In genomic region chr3:53259427-53260259, GRCh38 we compare ENCODE assay signal across 1 cellular context.
TF ChIP-seq lines count a peak whose summit lies in the region.

No MANE protein-coding gene starts in this region.

TF ChIP-seq in HepG2, 621 proteins besides CTCF, POLR2A, EP300 and RAD21 (continued from another document and continues in another):
- TF ChIP-seq UBTF (CRISPR knock-in tag; IDR thresholded peaks at IDR 0.05) (peak; percentile 12; the same call in 1 of the 2 replicates), ATF7-NPFF (CRISPR knock-in tag; IDR thresholded peaks at IDR 0.05; ENCODE audit: low read depth) (no peak), ZNF343 (CRISPR knock-in tag; IDR thresholded peaks at IDR 0.05) (0 out of 2 replicates have a peak, but pooled peaks have one; percentile 31), SMAD9 (CRISPR knock-in tag; IDR thresholded peaks at IDR 0.05) (no peak), ZNF724P (CRISPR knock-in tag; IDR thresholded peaks at IDR 0.05; ENCODE audit: borderline replicate concordance) (no peak), E2F2 (CRISPR knock-in tag; IDR thresholded peaks at IDR 0.05; ENCODE audit: borderline replicate concordance) (no peak), TARDBP (CRISPR knock-in tag; IDR thresholded peaks at IDR 0.05) (no peak), ZNF431 (CRISPR knock-in tag; IDR thresholded peaks at IDR 0.05; ENCODE audit: borderline replicate concordance, low read depth) (no peak), XRCC5 (optimal IDR thresholded peaks at IDR 0.05; ENCODE audit: low read length) (peak; percentile 37), POLR2G (IDR thresholded peaks at IDR 0.05; ENCODE audit: low read depth, low read length) (0 out of 2 replicates have a peak, but pooled peaks have one; percentile 40), FUBP1 (CRISPR knock-in tag; IDR thresholded peaks at IDR 0.05; ENCODE audit: borderline replicate concordance) (no peak), JUND (CRISPR knock-in tag; IDR thresholded peaks at IDR 0.05) (no peak), ZGPAT (CRISPR knock-in tag; IDR thresholded peaks at IDR 0.05) (0 out of 2 replicates have a peak, but pooled peaks have one; percentile 11), ZNF292 (CRISPR knock-in tag; IDR thresholded peaks at IDR 0.05; ENCODE audit: borderline replicate concordance, low read depth) (no peak), ZNF501 (CRISPR knock-in tag; IDR thresholded peaks at IDR 0.05) (no peak), ZNF335 (CRISPR knock-in tag; IDR thresholded peaks at IDR 0.05) (peak; percentile 90), ZNF678 (CRISPR knock-in tag; IDR thresholded peaks at IDR 0.05) (no peak), HNRNPLL (IDR thresholded peaks at IDR 0.05; ENCODE audit: low read depth, low read length, poor library complexity, severe bottlenecking) (no peak), ZNF558 (CRISPR knock-in tag; IDR thresholded peaks at IDR 0.05; ENCODE audit: borderline replicate concordance) (no peak), IKZF4 (CRISPR knock-in tag; IDR thresholded peaks at IDR 0.05; ENCODE audit: borderline replicate concordance, low read depth, not compliant biosample characterization) (no peak), LCORL (IDR thresholded peaks at IDR 0.05) (no peak), LCORL (CRISPR knock-in tag; IDR thresholded peaks at IDR 0.05) (no peak), ZFP90 (CRISPR knock-in tag; IDR thresholded peaks at IDR 0.05; ENCODE audit: borderline replicate concordance) (no peak), CBX1 (IDR thresholded peaks at IDR 0.05; ENCODE audit: low read depth) (no peak), ZNF251 (CRISPR knock-in tag; IDR thresholded peaks at IDR 0.05) (no peak), CHD4 (IDR thresholded peaks at IDR 0.05; ENCODE audit: borderline replicate concordance, low read length) (no peak), ZNF234 (CRISPR knock-in tag; conservative IDR thresholded peaks at IDR 0.05) (no peak), MXD1 (CRISPR knock-in tag; IDR thresholded peaks at IDR 0.05) (no peak), SSRP1 (CRISPR knock-in tag; IDR thresholded peaks at IDR 0.05) (no peak), CBX2 (IDR thresholded peaks at IDR 0.05; ENCODE audit: low read depth, low read length) (no peak), CBX2 (CRISPR knock-in tag; IDR thresholded peaks at IDR 0.05; ENCODE audit: low read depth) (no peak), PATZ1 (CRISPR knock-in tag; IDR thresholded peaks at IDR 0.05) (no peak), HHEX (CRISPR knock-in tag; IDR thresholded peaks at IDR 0.05) (no peak), PTBP1 (IDR thresholded peaks at IDR 0.05; ENCODE audit: low read depth, low read length, poor library complexity, severe bottlenecking) (no peak), THAP9 (CRISPR knock-in tag; IDR thresholded peaks at IDR 0.05; ENCODE audit: borderline replicate concordance) (no peak), NR3C1 (CRISPR knock-in tag; IDR thresholded peaks at IDR 0.05) (no peak), ZNF331 (CRISPR knock-in tag; IDR thresholded peaks at IDR 0.05) (0 out of 2 replicates have a peak, but pooled peaks have one; percentile 14), PPARG (CRISPR knock-in tag; conservative IDR thresholded peaks at IDR 0.05) (no peak; the same call in 1 of the 2 replicates), MAF1 (CRISPR knock-in tag; IDR thresholded peaks at IDR 0.05; ENCODE audit: borderline replicate concordance) (no peak), SALL1 (CRISPR knock-in tag; IDR thresholded peaks at IDR 0.05) (no peak), SOX6 (IDR thresholded peaks at IDR 0.05) (no peak), SOX6 (CRISPR knock-in tag; IDR thresholded peaks at IDR 0.05) (no peak), ASH2L (IDR thresholded peaks at IDR 0.05; ENCODE audit: insufficient read length, low read depth, low read length) (no peak), ZNF496 (CRISPR knock-in tag; IDR thresholded peaks at IDR 0.05; ENCODE audit: insufficient replicate concordance) (no peak), RXRA (CRISPR knock-in tag; IDR thresholded peaks at IDR 0.05) (peak; percentile 11; the same call in 1 of the 2 replicates), DBP (CRISPR knock-in tag; IDR thresholded peaks at IDR 0.05; ENCODE audit: not compliant biosample characterization) (no peak), ZNF354B (CRISPR knock-in tag; IDR thresholded peaks at IDR 0.05) (no peak), ZBTB7B (CRISPR knock-in tag; IDR thresholded peaks at IDR 0.05) (0 out of 2 replicates have a peak, but pooled peaks have one; percentile 17), ZNF33B (CRISPR knock-in tag; IDR thresholded peaks at IDR 0.05) (no peak), ZIK1 (CRISPR knock-in tag; IDR thresholded peaks at IDR 0.05; ENCODE audit: borderline replicate concordance, low read depth) (no peak), IRF1 (CRISPR knock-in tag; IDR thresholded peaks at IDR 0.05; ENCODE audit: low read depth) (no peak), ZNF770 (CRISPR knock-in tag; IDR thresholded peaks at IDR 0.05) (no peak), RARG (CRISPR knock-in tag; IDR thresholded peaks at IDR 0.05; ENCODE audit: low read depth) (no peak), MYC (CRISPR knock-in tag; IDR thresholded peaks at IDR 0.05; ENCODE audit: borderline replicate concordance) (no peak)
